Comparison of ENCODE assay signal across 1 cellular context in the genomic region with DNA sequence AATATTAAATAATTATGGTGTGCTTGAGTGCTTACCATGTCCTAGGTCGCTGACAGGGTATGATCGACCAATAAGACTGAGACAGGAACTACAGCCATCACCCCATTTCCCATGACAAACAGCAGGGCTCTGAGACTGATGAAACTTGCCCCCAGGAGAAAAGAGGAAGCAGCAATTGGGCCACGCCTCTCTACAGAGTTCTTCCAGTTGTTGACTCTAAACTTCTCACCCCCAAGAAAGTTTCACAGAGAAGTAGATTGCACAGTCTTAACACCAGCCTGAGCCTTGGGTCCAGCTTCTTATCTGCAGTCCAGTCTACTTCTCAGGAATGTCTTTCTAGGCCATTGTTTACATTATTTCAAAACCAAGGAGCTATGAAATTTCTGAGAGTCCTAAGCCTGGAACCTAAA.
TF ChIP-seq lines count a peak whose summit lies in the region.

No MANE protein-coding gene starts in this region.

TF ChIP-seq in K562, 482 proteins besides CTCF, POLR2A, EP300 and RAD21 (continued from another document):
- TF ChIP-seq, protein P1, sequence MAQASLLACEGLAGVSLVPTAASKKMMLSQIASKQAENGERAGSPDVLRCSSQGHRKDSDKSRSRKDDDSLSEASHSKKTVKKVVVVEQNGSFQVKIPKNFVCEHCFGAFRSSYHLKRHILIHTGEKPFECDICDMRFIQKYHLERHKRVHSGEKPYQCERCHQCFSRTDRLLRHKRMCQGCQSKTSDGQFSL (CRISPR knock-in tag; IDR thresholded peaks at IDR 0.05), result no peak
- TF ChIP-seq, protein P1 (tag; IDR thresholded peaks at IDR 0.05), result no peak
- TF ChIP-seq MED1 (CRISPR knock-in tag; IDR thresholded peaks at IDR 0.05; ENCODE audit: borderline replicate concordance), result no peak
- TF ChIP-seq NRF1 (conservative IDR thresholded peaks at IDR 0.05 in 1 of 2, IDR thresholded peaks at IDR 0.05 in 1 of 2), result peak in 1 of 2 experiments; percentile 10; a peak in 1 of 4 replicates
- no peak for TF ChIP-seq MCM3 (IDR thresholded peaks at IDR 0.05)
- TF ChIP-seq ZNF134 (CRISPR knock-in tag; conservative IDR thresholded peaks at IDR 0.05), result no peak
- TF ChIP-seq CCAR2 (IDR thresholded peaks at IDR 0.05; ENCODE audit: low read depth, low read length), result no peak
- TF ChIP-seq, protein P2, sequence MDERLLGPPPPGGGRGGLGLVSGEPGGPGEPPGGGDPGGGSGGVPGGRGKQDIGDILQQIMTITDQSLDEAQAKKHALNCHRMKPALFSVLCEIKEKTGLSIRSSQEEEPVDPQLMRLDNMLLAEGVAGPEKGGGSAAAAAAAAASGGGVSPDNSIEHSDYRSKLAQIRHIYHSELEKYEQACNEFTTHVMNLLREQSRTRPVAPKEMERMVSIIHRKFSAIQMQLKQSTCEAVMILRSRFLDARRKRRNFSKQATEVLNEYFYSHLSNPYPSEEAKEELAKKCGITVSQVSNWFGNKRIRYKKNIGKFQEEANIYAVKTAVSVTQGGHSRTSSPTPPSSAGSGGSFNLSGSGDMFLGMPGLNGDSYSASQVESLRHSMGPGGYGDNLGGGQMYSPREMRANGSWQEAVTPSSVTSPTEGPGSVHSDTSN (CRISPR knock-in tag; IDR thresholded peaks at IDR 0.05; ENCODE audit: low read depth), result no peak
- TF ChIP-seq, protein P2 (tag; conservative IDR thresholded peaks at IDR 0.05; ENCODE audit: low read depth), result no peak
- TF ChIP-seq FOXA3 (CRISPR knock-in tag; conservative IDR thresholded peaks at IDR 0.05 in 1 of 2, IDR thresholded peaks at IDR 0.05 in 1 of 2), result peak; percentile 90 to 94
- no peak for TF ChIP-seq CHCHD3 (CRISPR knock-in tag; IDR thresholded peaks at IDR 0.05)
- no peak for TF ChIP-seq IRF2 (CRISPR knock-in tag; IDR thresholded peaks at IDR 0.05)
- no peak for TF ChIP-seq U2AF1 (optimal IDR thresholded peaks at IDR 0.05; ENCODE audit: low read depth, low read length)
- TF ChIP-seq GABPB1 (CRISPR knock-in tag; IDR thresholded peaks at IDR 0.05), result peak; percentile 43; the same call in 1 of the 2 replicates
- no peak for TF ChIP-seq ZBED1 (IDR thresholded peaks at IDR 0.05)
- TF ChIP-seq SMARCA5 (IDR thresholded peaks at IDR 0.05), result no peak
- TF ChIP-seq POU5F1 (IDR thresholded peaks at IDR 0.05; ENCODE audit: borderline replicate concordance, low read depth, low read length, partially characterized antibody), result no peak
- TF ChIP-seq ILF3 (IDR thresholded peaks at IDR 0.05; ENCODE audit: borderline replicate concordance), result no peak
- peak in 1 of 2 experiments; percentile 30; a peak in 1 of 4 replicates for TF ChIP-seq RCOR1 (IDR thresholded peaks at IDR 0.05; ENCODE audit: borderline replicate concordance in 1 of 2, low read depth in 2 of 2, low read length in 2 of 2)
- TF ChIP-seq, protein P3, sequence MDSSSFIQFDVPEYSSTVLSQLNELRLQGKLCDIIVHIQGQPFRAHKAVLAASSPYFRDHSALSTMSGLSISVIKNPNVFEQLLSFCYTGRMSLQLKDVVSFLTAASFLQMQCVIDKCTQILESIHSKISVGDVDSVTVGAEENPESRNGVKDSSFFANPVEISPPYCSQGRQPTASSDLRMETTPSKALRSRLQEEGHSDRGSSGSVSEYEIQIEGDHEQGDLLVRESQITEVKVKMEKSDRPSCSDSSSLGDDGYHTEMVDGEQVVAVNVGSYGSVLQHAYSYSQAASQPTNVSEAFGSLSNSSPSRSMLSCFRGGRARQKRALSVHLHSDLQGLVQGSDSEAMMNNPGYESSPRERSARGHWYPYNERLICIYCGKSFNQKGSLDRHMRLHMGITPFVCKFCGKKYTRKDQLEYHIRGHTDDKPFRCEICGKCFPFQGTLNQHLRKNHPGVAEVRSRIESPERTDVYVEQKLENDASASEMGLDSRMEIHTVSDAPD (CRISPR knock-in tag; IDR thresholded peaks at IDR 0.05), result no peak
- peak in 1 of 2 experiments; percentile 71; a peak in 3 of 4 replicates for TF ChIP-seq MAZ (CRISPR knock-in tag; conservative IDR thresholded peaks at IDR 0.05 in 1 of 2, IDR thresholded peaks at IDR 0.05 in 1 of 2)
- TF ChIP-seq NBN (IDR thresholded peaks at IDR 0.05; ENCODE audit: low read depth), result peak; percentile 81; the same call in 1 of the 2 replicates
- TF ChIP-seq ZFX (CRISPR knock-in tag; IDR thresholded peaks at IDR 0.05), result 0 out of 2 replicates have a peak, but pooled peaks have one; percentile 18
- peak; percentile 70; the same call in 1 of the 2 replicates for TF ChIP-seq SMARCC2 (IDR thresholded peaks at IDR 0.05; ENCODE audit: low read depth)
- no peak for TF ChIP-seq ZNF830 (CRISPR knock-in tag; IDR thresholded peaks at IDR 0.05)
- TF ChIP-seq, protein P4, sequence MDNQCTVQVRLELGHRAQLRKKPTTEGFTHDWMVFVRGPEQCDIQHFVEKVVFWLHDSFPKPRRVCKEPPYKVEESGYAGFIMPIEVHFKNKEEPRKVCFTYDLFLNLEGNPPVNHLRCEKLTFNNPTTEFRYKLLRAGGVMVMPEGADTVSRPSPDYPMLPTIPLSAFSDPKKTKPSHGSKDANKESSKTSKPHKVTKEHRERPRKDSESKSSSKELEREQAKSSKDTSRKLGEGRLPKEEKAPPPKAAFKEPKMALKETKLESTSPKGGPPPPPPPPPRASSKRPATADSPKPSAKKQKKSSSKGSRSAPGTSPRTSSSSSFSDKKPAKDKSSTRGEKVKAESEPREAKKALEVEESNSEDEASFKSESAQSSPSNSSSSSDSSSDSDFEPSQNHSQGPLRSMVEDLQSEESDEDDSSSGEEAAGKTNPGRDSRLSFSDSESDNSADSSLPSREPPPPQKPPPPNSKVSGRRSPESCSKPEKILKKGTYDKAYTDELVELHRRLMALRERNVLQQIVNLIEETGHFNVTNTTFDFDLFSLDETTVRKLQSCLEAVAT (IDR thresholded peaks at IDR 0.05), result no peak
- TF ChIP-seq CTBP1 (IDR thresholded peaks at IDR 0.05; ENCODE audit: borderline replicate concordance), result peak; percentile 71; the same call in 1 of the 2 replicates
- TF ChIP-seq HNRNPK (IDR thresholded peaks at IDR 0.05; ENCODE audit: low read depth, low read length, poor library complexity, severe bottlenecking), result no peak
- no peak for TF ChIP-seq ZBTB7A (IDR thresholded peaks at IDR 0.05; ENCODE audit: borderline replicate concordance, control insufficient read depth, low read depth, low read length)
- TF ChIP-seq, protein P5, sequence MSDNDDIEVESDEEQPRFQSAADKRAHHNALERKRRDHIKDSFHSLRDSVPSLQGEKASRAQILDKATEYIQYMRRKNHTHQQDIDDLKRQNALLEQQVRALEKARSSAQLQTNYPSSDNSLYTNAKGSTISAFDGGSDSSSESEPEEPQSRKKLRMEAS (CRISPR knock-in tag; IDR thresholded peaks at IDR 0.05), result no peak
- TF ChIP-seq, protein P6, sequence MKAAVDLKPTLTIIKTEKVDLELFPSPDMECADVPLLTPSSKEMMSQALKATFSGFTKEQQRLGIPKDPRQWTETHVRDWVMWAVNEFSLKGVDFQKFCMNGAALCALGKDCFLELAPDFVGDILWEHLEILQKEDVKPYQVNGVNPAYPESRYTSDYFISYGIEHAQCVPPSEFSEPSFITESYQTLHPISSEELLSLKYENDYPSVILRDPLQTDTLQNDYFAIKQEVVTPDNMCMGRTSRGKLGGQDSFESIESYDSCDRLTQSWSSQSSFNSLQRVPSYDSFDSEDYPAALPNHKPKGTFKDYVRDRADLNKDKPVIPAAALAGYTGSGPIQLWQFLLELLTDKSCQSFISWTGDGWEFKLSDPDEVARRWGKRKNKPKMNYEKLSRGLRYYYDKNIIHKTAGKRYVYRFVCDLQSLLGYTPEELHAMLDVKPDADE (conservative IDR thresholded peaks at IDR 0.05; ENCODE audit: control insufficient read depth, low read depth, low read length), result no peak
- 0 out of 2 replicates have a peak, but pooled peaks have one; percentile 26 for TF ChIP-seq ZNF584 (CRISPR knock-in tag; IDR thresholded peaks at IDR 0.05; ENCODE audit: low read depth)
- TF ChIP-seq ZNF12 (CRISPR knock-in tag; IDR thresholded peaks at IDR 0.05), result no peak
- TF ChIP-seq PRPF4 (IDR thresholded peaks at IDR 0.05; ENCODE audit: insufficient read depth, low read depth, low read length, poor library complexity, severe bottlenecking), result no peak
- peak; percentile 61; the same call in 1 of the 2 replicates for TF ChIP-seq GATA2 (CRISPR knock-in tag; IDR thresholded peaks at IDR 0.05)
- TF ChIP-seq, protein P7, sequence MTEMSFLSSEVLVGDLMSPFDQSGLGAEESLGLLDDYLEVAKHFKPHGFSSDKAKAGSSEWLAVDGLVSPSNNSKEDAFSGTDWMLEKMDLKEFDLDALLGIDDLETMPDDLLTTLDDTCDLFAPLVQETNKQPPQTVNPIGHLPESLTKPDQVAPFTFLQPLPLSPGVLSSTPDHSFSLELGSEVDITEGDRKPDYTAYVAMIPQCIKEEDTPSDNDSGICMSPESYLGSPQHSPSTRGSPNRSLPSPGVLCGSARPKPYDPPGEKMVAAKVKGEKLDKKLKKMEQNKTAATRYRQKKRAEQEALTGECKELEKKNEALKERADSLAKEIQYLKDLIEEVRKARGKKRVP (CRISPR knock-in tag; IDR thresholded peaks at IDR 0.05), result peak; percentile 62
- TF ChIP-seq HDAC8 (tag; IDR thresholded peaks at IDR 0.05), result no peak
- TF ChIP-seq FOXJ2 (tag; IDR thresholded peaks at IDR 0.05), result peak; percentile 79
- no peak for TF ChIP-seq ZNF263 (CRISPR knock-in tag; IDR thresholded peaks at IDR 0.05; ENCODE audit: borderline replicate concordance)
- TF ChIP-seq HLTF (IDR thresholded peaks at IDR 0.05), result no peak
- TF ChIP-seq, protein P8, sequence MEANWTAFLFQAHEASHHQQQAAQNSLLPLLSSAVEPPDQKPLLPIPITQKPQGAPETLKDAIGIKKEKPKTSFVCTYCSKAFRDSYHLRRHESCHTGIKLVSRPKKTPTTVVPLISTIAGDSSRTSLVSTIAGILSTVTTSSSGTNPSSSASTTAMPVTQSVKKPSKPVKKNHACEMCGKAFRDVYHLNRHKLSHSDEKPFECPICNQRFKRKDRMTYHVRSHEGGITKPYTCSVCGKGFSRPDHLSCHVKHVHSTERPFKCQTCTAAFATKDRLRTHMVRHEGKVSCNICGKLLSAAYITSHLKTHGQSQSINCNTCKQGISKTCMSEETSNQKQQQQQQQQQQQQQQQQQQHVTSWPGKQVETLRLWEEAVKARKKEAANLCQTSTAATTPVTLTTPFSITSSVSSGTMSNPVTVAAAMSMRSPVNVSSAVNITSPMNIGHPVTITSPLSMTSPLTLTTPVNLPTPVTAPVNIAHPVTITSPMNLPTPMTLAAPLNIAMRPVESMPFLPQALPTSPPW (CRISPR knock-in tag; IDR thresholded peaks at IDR 0.05), result peak; percentile 37; the same call in 1 of the 2 replicates
- TF ChIP-seq TRIM28 (IDR thresholded peaks at IDR 0.05), result no peak
